6 cellular contexts compared by ENCODE assay signal in genomic region chr2:110462458-110462857, GRCh38. TPM values are rescaled to one million over a fixed set of nuclear protein-coding genes. Genes with fewer than 3 reads are reported as not detected.
A peak's percentile ranks its signal among the peaks of the same experiment; 100 is the strongest.
DNase-seq lines count a peak whose midpoint lies in the region; ATAC-seq and TF ChIP-seq lines count a peak whose summit lies in the region.
"Not testable (repeated sequence)": the region's sequence is repeated elsewhere in the genome, so short reads cannot be mapped to it uniquely, and the experiment has no call there.
"Had no signal": no experiment of that assay in that cellular context is flagged by ENCODE, and none has a peak within 500 bp of the region (broad histone marks: within the 10 kb centered on the region; RNA-seq: fewer than 3 reads in every experiment).

No MANE protein-coding gene starts in this region.

- H3F3A ChIP-seq in PC-3 (ENCODE audit: low read length, unreplicated experiment) = not testable (repeated sequence)

- H3K9me2 ChIP-seq in PC-3 (replicated peaks; ENCODE audit: low read length) = not testable (repeated sequence)

- not testable (repeated sequence) for H2AFZ ChIP-seq in PC-3 (ENCODE audit: low read length)

- H3K9me3 ChIP-seq in PC-3 (ENCODE audit: low read length); RWPE2 (ENCODE audit: severe bottlenecking): not testable (repeated sequence)

- H3K27ac ChIP-seq in PC-3 (ENCODE audit: low read length); RWPE2 (ENCODE audit: poor library complexity, severe bottlenecking): not testable (repeated sequence)

- H3K4me1 ChIP-seq in PC-3 (ENCODE audit: insufficient read depth, low read length); RWPE2 (ENCODE audit: insufficient read depth, poor library complexity, severe bottlenecking): not testable (repeated sequence)

- CTCF ChIA-PET in PC-3 (lab: Charles Lee) = not testable (repeated sequence)

- H3K9ac ChIP-seq in PC-3 (ENCODE audit: low read length) = not testable (repeated sequence)

- BruUV-seq in PC-3 (replicated peaks; lab: Mats Ljungman, UMichigan) = not testable (repeated sequence)

- intact Hi-C loops in PC-3 (cut with micrococcal nuclease) = not testable (repeated sequence)

- H3K4me2 ChIP-seq in PC-3 (ENCODE audit: low read length) = not testable (repeated sequence)

- H3K27me3 ChIP-seq in PC-3 (ENCODE audit: low read length); RWPE2 (ENCODE audit: insufficient read depth, poor library complexity, severe bottlenecking): not testable (repeated sequence)

- H4K20me1 ChIP-seq in PC-3 (ENCODE audit: low read length) = not testable (repeated sequence)

- H3K4me3 ChIP-seq in PC-3 (ENCODE audit: low read length); RWPE2 (ENCODE audit: severe bottlenecking): not testable (repeated sequence)

- not testable (repeated sequence) for DNase-seq in PC-3; RWPE2 (ENCODE audit: low spot score)

- H3K36me3 ChIP-seq in PC-3 (ENCODE audit: low read depth, low read length); RWPE2 (ENCODE audit: low read depth): not testable (repeated sequence)

- not testable (repeated sequence) for H3K79me2 ChIP-seq in PC-3 (ENCODE audit: low read length)

- ATAC-seq in PC-3 (peak; percentile 66), RWPE2 (ENCODE audit: low read depth) (peak; percentile 67)

- POLR2A ChIA-PET in PC-3 (lab: Charles Lee; ENCODE audit: unreplicated experiment) = not testable (repeated sequence)

- not testable (repeated sequence) for TF ChIP-seq CTCF in PC-3 (conservative IDR thresholded peaks at IDR 0.05; ENCODE audit: low read depth, low read length); RWPE2 (IDR thresholded peaks at IDR 0.05; ENCODE audit: poor library complexity, severe bottlenecking)

RNA-seq across cellular contexts. Expression of gene LIMS4, which starts 10.2 kb away (rescaled TPM):
- 0.33 TPM in 1 of 2 replicates, not detected in the other for total RNA-seq in PC-3 (2014; rRNA removed)
- total RNA-seq: Calu3; CD4-positive, alpha-beta T cell; CD4-positive, CD25-positive, alpha-beta regulatory T cell; CD8-positive, alpha-beta T cell had no signal
